Comparison of ENCODE assay signal across 8 cellular contexts in the genomic region with DNA sequence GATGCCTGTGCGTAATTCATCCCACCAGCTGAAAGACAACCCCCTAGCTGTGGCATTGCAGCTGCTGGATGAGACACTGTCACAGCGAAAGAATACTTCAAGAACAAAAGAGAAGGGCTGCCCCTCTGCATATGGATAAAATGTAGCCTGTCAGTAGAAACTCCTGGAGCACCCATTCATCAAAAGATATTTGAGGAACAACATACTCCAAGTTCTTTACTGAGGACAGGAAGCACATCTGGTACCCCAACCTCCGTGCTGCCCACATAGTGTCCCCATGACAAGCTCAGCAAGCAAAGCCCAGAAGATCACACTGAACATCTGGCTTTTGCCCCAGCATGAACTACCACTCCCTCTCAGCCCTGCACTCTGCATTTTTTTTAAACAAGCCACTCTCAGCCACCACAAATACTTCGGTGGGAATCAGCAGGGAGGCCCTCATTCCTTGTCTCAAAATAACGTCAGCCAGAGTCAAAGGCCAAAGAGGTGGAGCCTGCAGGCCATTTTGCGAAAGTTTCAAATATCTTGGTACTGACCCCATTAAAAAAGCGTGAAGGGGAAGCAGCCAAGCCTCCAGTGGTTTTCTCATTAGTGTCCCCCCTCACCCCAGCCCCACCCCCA. TPM values are rescaled to one million over a fixed set of nuclear protein-coding genes. Genes with fewer than 3 reads are reported as not detected.
DNase-seq lines count a peak whose midpoint lies in the region; ATAC-seq and TF ChIP-seq lines count a peak whose summit lies in the region.

No MANE protein-coding gene starts in this region.

- peaks cover 0 to 40% (median 6%) of the 10 kb centered on the region in 4 donors for H3K4me1 ChIP-seq in Peyer's patch
- H3K4me1 ChIP-seq in lung (ENCODE audit: control insufficient read depth in 2 of 2, insufficient read depth in 2 of 2, low read length in 2 of 2): peaks cover 9 to 18% of the 10 kb centered on the region in 2 donors
- H3K4me1 ChIP-seq in tibial nerve: peaks cover 0 to 58% (median 42%) of the 10 kb centered on the region in 4 donors

- TF ChIP-seq CTCF in Peyer's patch (IDR thresholded peaks at IDR 0.05) (no peak), lung (IDR thresholded peaks at IDR 0.05; ENCODE audit: control extremely low read depth, extremely low read depth) (no peak), tibial nerve (IDR thresholded peaks at IDR 0.05) (no peak)

- peak overlapping the region; percentile 88 to 97 (median 93) for H3K27ac ChIP-seq in Peyer's patch
- peak overlapping the region; percentile 55 to 66 for H3K27ac ChIP-seq in lung (ENCODE audit: low read depth in 1 of 2, low read length in 1 of 2)
- peak overlapping the region; percentile 81 to 99 (median 94) for H3K27ac ChIP-seq in tibial nerve

- peaks cover 1 to 12% of the 10 kb centered on the region in 2 donors for H3K36me3 Mint-ChIP-seq in activated T-cell treated with anti-CD3 and anti-CD28 coated beads, Interleukin-2, amount 50 U/mL, for 72 hours (ENCODE audit: insufficient read depth in 2 of 2)

- peaks cover 52% of the 10 kb centered on the region for H3K4me1 Mint-ChIP-seq in activated T-cell treated with anti-CD3 and anti-CD28 coated beads, Interleukin-2, amount 50 U/mL, for 72 hours (ENCODE audit: low read depth)

- TF ChIP-seq EP300 in tibial nerve (IDR thresholded peaks at IDR 0.05): peak; percentile 60 to 85

- no peak for ATAC-seq in activated T-cell treated with anti-CD3 and anti-CD28 coated beads, Interleukin-2, amount 50 U/mL, for 72 hours (replicated peaks in 1 of 2)
- ATAC-seq in lung (ENCODE audit: insufficient read depth, low FRiP score) (no peak), GM18520 (IDR thresholded peaks at IDR 0.05; ENCODE audit: unreplicated experiment) (no peak), GM18517 (IDR thresholded peaks at IDR 0.05; ENCODE audit: unreplicated experiment) (no peak)

- no peaks in the 10 kb centered on the region for H3K27me3 Mint-ChIP-seq in activated T-cell treated with anti-CD3 and anti-CD28 coated beads, Interleukin-2, amount 50 U/mL, for 72 hours (ENCODE audit: low read depth)

- H3K27me3 ChIP-seq in Peyer's patch (no peaks in the 10 kb centered on the region), lung (ENCODE audit: control insufficient read depth, insufficient read depth) (no peaks in the 10 kb centered on the region), tibial nerve (no peaks in the 10 kb centered on the region)

- no peaks in the 10 kb centered on the region for H3K36me3 ChIP-seq in Peyer's patch
- H3K36me3 ChIP-seq in lung (ENCODE audit: control insufficient read depth in 2 of 2, insufficient read depth in 2 of 2, low read length in 2 of 2): no peaks in the 10 kb centered on the region
- no peaks in the 10 kb centered on the region for H3K36me3 ChIP-seq in tibial nerve

- no peaks in the 10 kb centered on the region for H3K9me3 ChIP-seq in Peyer's patch
- H3K9me3 ChIP-seq in lung (ENCODE audit: control insufficient read depth in 2 of 2, insufficient read depth in 1 of 2, low read length in 1 of 2): no peaks in the 10 kb centered on the region
- no peaks in the 10 kb centered on the region for H3K9me3 ChIP-seq in tibial nerve

- DNase-seq in activated T-cell treated with anti-CD3 and anti-CD28 coated beads, Interleukin-2, amount 50 U/mL, for 72 hours: peak in 1 of 2 donors; percentile 11
- DNase-seq in activated T-cell treated with anti-CD3 and anti-CD28 coated beads, Interleukin-2, amount 50 U/mL, for 48 hours: no peak
- peak in 1 of 3 donors; percentile 72 for DNase-seq in Peyer's patch
- peak; percentile 69 for DNase-seq in dermis blood vessel endothelial cell
- peak; percentile 39 for DNase-seq in lung (ENCODE audit: low spot score)
- DNase-seq in tibial nerve (ENCODE audit: low spot score in 2 of 2): peak; percentile 55 to 75

- 9 to 18% methylated on average over 7 of the region's 7 CpGs for WGBS in lung, 2 donors
- 4 to 6% methylated on average over 7 of the region's 7 CpGs for WGBS in tibial nerve, 2 donors

- peak overlapping the region; percentile 71 to 91 (median 84) for H3K4me3 ChIP-seq in Peyer's patch
- no peak overlapping the region for H3K4me3 ChIP-seq in lung
- peak overlapping the region; percentile 43 to 85 (median 82) for H3K4me3 ChIP-seq in tibial nerve

- peak overlapping the region; percentile 96 to 98 for H3K4me3 Mint-ChIP-seq in activated T-cell treated with anti-CD3 and anti-CD28 coated beads, Interleukin-2, amount 50 U/mL, for 72 hours

- peak overlapping the region; percentile 98 for H3K27ac Mint-ChIP-seq in activated T-cell treated with anti-CD3 and anti-CD28 coated beads, Interleukin-2, amount 50 U/mL, for 72 hours

- no peaks in the 10 kb centered on the region for H3K9me3 Mint-ChIP-seq in activated T-cell treated with anti-CD3 and anti-CD28 coated beads, Interleukin-2, amount 50 U/mL, for 72 hours

- TF ChIP-seq POLR2A in Peyer's patch (IDR thresholded peaks at IDR 0.05) (no peak), tibial nerve (IDR thresholded peaks at IDR 0.05) (peak in 1 of 2 donors; percentile 32)

RNA-seq across cellular contexts. Expression of a gene that starts 1.7 kb away (rescaled TPM):
- total RNA-seq in activated T-cell treated with anti-CD3 and anti-CD28 coated beads, Interleukin-2, amount 50 U/mL, for 72 hours: 10 to 100 TPM; 49.4 to 55.1 TPM
- 10 to 100 TPM; 20.6 to 42.7 (median 33.6) TPM for total RNA-seq in Peyer's patch
- total RNA-seq in dermis blood vessel endothelial cell: 32.2 and 34.5 TPM in 2 replicates
- 10 to 100 TPM; 74.3 to 89.1 TPM for total RNA-seq in lung
- polyA plus RNA-seq in lung: 10 to 100 TPM in 1 of 2 donors, 1 to 10 TPM in 1; 7.4 to 13.7 TPM
- total RNA-seq in tibial nerve: 10 to 100 TPM; 43.5 to 73.0 (median 51.2) TPM

Comparison
In these comparisons a context has a peak if more than half of its experiments do, and no peak if none do; other contexts are left out.
1. DNase-seq: peak in dermis blood vessel endothelial cell (single experiment), lung (single experiment) and tibial nerve (2 of 2); none in activated T-cell treated with anti-CD3 and anti-CD28 coated beads, Interleukin-2, amount 50 U/mL, for 48 hours (0 of 2).
2. Peak in every context shown above with its lines, with median percentiles within 50 percentile points of each other: H3K27ac ChIP-seq.